11 cellular contexts compared by ENCODE assay signal in genomic region chr12:11861155-11861863, GRCh38.
A peak's percentile ranks its signal among the peaks of the same experiment; 100 is the strongest.
DNase-seq lines count a peak whose midpoint lies in the region; ATAC-seq and TF ChIP-seq lines count a peak whose summit lies in the region.
"Had no signal": no experiment of that assay in that cellular context is flagged by ENCODE, and none has a peak within 500 bp of the region (broad histone marks: within the 10 kb centered on the region; RNA-seq: fewer than 3 reads in every experiment).

No MANE protein-coding gene starts in this region.

- H3K27me3 ChIP-seq in transverse colon = no peaks in the 10 kb centered on the region
- H3K27me3 ChIP-seq in effector memory CD4-positive, alpha-beta T cell (replicated peaks; ENCODE audit: control insufficient read depth, insufficient read depth, low read length, poor library complexity, severe bottlenecking) = no peaks in the 10 kb centered on the region

- H3K4me3 ChIP-seq in coronary artery (no peak overlapping the region), mesodermal cell (ENCODE audit: extremely low read depth, insufficient read depth, low read length, poor library complexity, severe bottlenecking) (no peak overlapping the region), transverse colon (no peak overlapping the region)
- no peak overlapping the region for H3K4me3 ChIP-seq in effector memory CD4-positive, alpha-beta T cell (ENCODE audit: insufficient read depth, low read depth, low read length, poor library complexity, severe bottlenecking)

- WGBS in mesodermal cell (ENCODE audit: insufficient coverage in 2 of 2), 2 experiments = 47 to 64% methylated on average over 2 to 3 of the region's 5 CpGs
- WGBS in transverse colon (ENCODE audit: low coverage in 1 of 2), 2 donors = 80% methylated on average over 1 to 5 of the region's 5 CpGs

- peak; percentile 26 for DNase-seq in activated CD8-positive, alpha-beta memory T cell treated with anti-CD3 and anti-CD28 coated beads for 24 hours
- DNase-seq in activated CD8-positive, alpha-beta memory T cell treated with anti-CD3 and anti-CD28 coated beads, Interleukin-2, amount 50 U/mL, for 4 hours = no peak
- no peak for DNase-seq in coronary artery (ENCODE audit: low spot score)
- no peak for DNase-seq in transverse colon
- DNase-seq in effector memory CD4-positive, alpha-beta T cell = no peak
- DNase-seq: ACHN; activated CD8-positive, alpha-beta T cell treated with anti-CD3 and anti-CD28 coated beads, Interleukin-2, amount 10 ng/mL, durations not matched to agents 7 days and 5 days; NCI-H1105 had no signal

- H3K36me3 ChIP-seq in mesodermal cell (ENCODE audit: control insufficient read depth, insufficient read depth, low read length) (peaks cover 73% of the 10 kb centered on the region), transverse colon (peaks cover 0 to 5% (median 2%) of the 10 kb centered on the region in 4 donors)
- H3K36me3 ChIP-seq in effector memory CD4-positive, alpha-beta T cell (ENCODE audit: control insufficient read depth, insufficient read depth, low read length) = peaks cover 20% of the 10 kb centered on the region

- TF ChIP-seq CTCF in coronary artery (IDR thresholded peaks at IDR 0.05) = no peak
- no peak for TF ChIP-seq CTCF in transverse colon (IDR thresholded peaks at IDR 0.05)

- no peak for ATAC-seq in GM21447 (IDR thresholded peaks at IDR 0.05; ENCODE audit: unreplicated experiment)
- no peak for ATAC-seq in HG03097 (IDR thresholded peaks at IDR 0.05; ENCODE audit: low FRiP score, unreplicated experiment)
- ATAC-seq: activated CD8-positive, alpha-beta T cell treated with anti-CD3 and anti-CD28 coated beads, Interleukin-2, amount 10 ng/mL, durations not matched to agents 7 days and 5 days had no signal

- H3K27ac ChIP-seq in coronary artery (peak overlapping the region; percentile 84 to 91), mesodermal cell (ENCODE audit: low read depth, low read length, severe bottlenecking) (peak overlapping the region; percentile 11), transverse colon (peak overlapping the region; percentile 78 to 88 (median 82))
- H3K27ac ChIP-seq in effector memory CD4-positive, alpha-beta T cell (ENCODE audit: insufficient read depth, low read length, poor library complexity, severe bottlenecking) = no peak overlapping the region

- TF ChIP-seq POLR2A in transverse colon (IDR thresholded peaks at IDR 0.05) = no peak

- in situ Hi-C loops in transverse colon (cut with MboI; ENCODE audit: low pct_ligation_motif_present in 1 of 4, low pct_unique_long_range_greater_than_20kb in 1 of 4, low sequenced_read_pairs in 3 of 4) = no loop called here

- H3K4me1 ChIP-seq in mesodermal cell (ENCODE audit: control insufficient read depth, insufficient read depth, low read length, poor library complexity, severe bottlenecking) (peaks cover 38% of the 10 kb centered on the region), transverse colon (peaks cover 22 to 38% (median 29%) of the 10 kb centered on the region in 4 donors)
- no peaks in the 10 kb centered on the region for H3K4me1 ChIP-seq in effector memory CD4-positive, alpha-beta T cell (ENCODE audit: control insufficient read depth, insufficient read depth, low read length, poor library complexity, severe bottlenecking)

- H3K9me3 ChIP-seq in mesodermal cell (ENCODE audit: control insufficient read depth, low read length) (peaks cover 15% of the 10 kb centered on the region), transverse colon (peaks cover 4 to 8% of the 10 kb centered on the region in 2 donors)
- no peaks in the 10 kb centered on the region for H3K9me3 ChIP-seq in effector memory CD4-positive, alpha-beta T cell (ENCODE audit: control insufficient read depth, low read length)

- intact Hi-C loops in transverse colon (cut with DNase I; ENCODE audit: low total_unique reads) = no loop called here

- TF ChIP-seq EP300 in transverse colon (IDR thresholded peaks at IDR 0.05; ENCODE audit: low read depth) = no peak
